19 cellular contexts compared by ENCODE assay signal in genomic region chr5:39498247-39498952, GRCh38.
DNase-seq lines count a peak whose midpoint lies in the region; ATAC-seq and TF ChIP-seq lines count a peak whose summit lies in the region.
"Had no signal": no experiment of that assay in that cellular context is flagged by ENCODE, and none has a peak within 500 bp of the region (broad histone marks: within the 10 kb centered on the region; RNA-seq: fewer than 3 reads in every experiment).

No MANE protein-coding gene starts in this region.

- TF ChIP-seq CTCF in fibroblast of lung (conservative IDR thresholded peaks at IDR 0.05 in 1 of 2, IDR thresholded peaks at IDR 0.05 in 1 of 2; ENCODE audit: low read depth in 1 of 2, low read length in 2 of 2), result no peak

- peak; percentile 12; the same call in 2 of the 3 replicates for ATAC-seq in SK-N-SH treated with all-trans-retinoic acid at 6 μM for 48 hours
- ATAC-seq in GM19397 (IDR thresholded peaks at IDR 0.05; ENCODE audit: unreplicated experiment), result no peak
- no peak for ATAC-seq in GM19351 (IDR thresholded peaks at IDR 0.05; ENCODE audit: unreplicated experiment)
- ATAC-seq: A549, HCT116, mucosa of descending colon had no signal

- H3K79me2 ChIP-seq in fibroblast of lung (ENCODE audit: control insufficient read depth, insufficient read depth, low read length), result no peaks in the 10 kb centered on the region

- H2AFZ ChIP-seq in fibroblast of lung (ENCODE audit: low read length), result no peak overlapping the region

- H4K20me1 ChIP-seq in fibroblast of lung (ENCODE audit: control insufficient read depth, extremely low read depth, insufficient read depth, low read length), result no peaks in the 10 kb centered on the region

- DNase-seq in A172 (ENCODE audit: low spot score) (peak; percentile 36), Kasumi-1 (lab: John Stamatoyannopoulos, UW) (peak; percentile 18 to 25), fibroblast of lung (ENCODE audit: low read depth in 2 of 2) (peak; percentile 48 to 77), globus pallidus (ENCODE audit: low spot score) (no peak), NCI-H82 treated with DMSO at 0.1 percent for 48 hours (lab: John Stamatoyannopoulos, UW; ENCODE audit: unreplicated experiment) (no peak)
- DNase-seq: activated CD4-positive, alpha-beta T cell treated with anti-CD3 and anti-CD28 coated beads, Interleukin-2, amount 50 U/mL, for 1 hour; anterior cingulate cortex; foreskin melanocyte; islet precursor cell; MG63; mucosa of descending colon; NCI-H2171 treated with DMSO at 0.1 percent for 48 hours; pancreas; T-helper 2 cell had no signal

- H3K27me3 ChIP-seq in fibroblast of lung (ENCODE audit: control insufficient read depth, insufficient read depth, low read length), result no peaks in the 10 kb centered on the region
- H3K27me3 ChIP-seq: MG63, pancreas had no signal

- no peaks in the 10 kb centered on the region for H3K9me3 ChIP-seq in fibroblast of lung (ENCODE audit: control insufficient read depth, insufficient read depth, low read depth, low read length)
- H3K9me3 ChIP-seq: A549, MG63, mucosa of descending colon, pancreas had no signal

- H3K36me3 ChIP-seq in fibroblast of lung (ENCODE audit: control insufficient read depth, insufficient read depth, low read length), result no peaks in the 10 kb centered on the region
- H3K36me3 ChIP-seq: MG63, pancreas had no signal

- H3K9ac ChIP-seq in fibroblast of lung (ENCODE audit: insufficient read depth, low read length), result no peak overlapping the region

- H3K4me3 ChIP-seq in fibroblast of lung (replicated peaks in 1 of 4; ENCODE audit: control extremely low read depth in 1 of 4, insufficient read depth in 1 of 4, low read depth in 3 of 4, low read length in 4 of 4), result no peak overlapping the region
- H3K4me3 ChIP-seq: A549, MG63, mucosa of descending colon, pancreas had no signal

- peaks cover 17% of the 10 kb centered on the region for H3K4me1 ChIP-seq in fibroblast of lung (ENCODE audit: control insufficient read depth, extremely low read depth, insufficient read depth, low read length)

- H3K27ac ChIP-seq in fibroblast of lung (ENCODE audit: insufficient read depth, low read length), result no peak overlapping the region
- H3K27ac ChIP-seq: A549 had no signal

- H3K4me2 ChIP-seq in fibroblast of lung (ENCODE audit: extremely low read depth, insufficient read depth, low read length), result no peak overlapping the region
- H3K4me2 ChIP-seq: A549 had no signal

TF ChIP-seq in SK-N-SH treated with all-trans-retinoic acid at 6 μM for 48 hours, 23 proteins besides CTCF, POLR2A, EP300 and RAD21:
- TF ChIP-seq PPARA (CRISPR knock-in tag; IDR thresholded peaks at IDR 0.05; ENCODE audit: borderline replicate concordance) (no peak), ISL1 (CRISPR knock-in tag; IDR thresholded peaks at IDR 0.05) (peak; percentile 88)

Comparison
In these comparisons a context has a peak if more than half of its experiments do, and no peak if none do; other contexts are left out.
1. DNase-seq: peak in A172 (single experiment), Kasumi-1 (2 of 2) and fibroblast of lung (2 of 2); none in globus pallidus (single experiment) and NCI-H82 treated with DMSO at 0.1 percent for 48 hours (single experiment).